ENCODE assay signal across 8 cellular contexts in the genomic region with DNA sequence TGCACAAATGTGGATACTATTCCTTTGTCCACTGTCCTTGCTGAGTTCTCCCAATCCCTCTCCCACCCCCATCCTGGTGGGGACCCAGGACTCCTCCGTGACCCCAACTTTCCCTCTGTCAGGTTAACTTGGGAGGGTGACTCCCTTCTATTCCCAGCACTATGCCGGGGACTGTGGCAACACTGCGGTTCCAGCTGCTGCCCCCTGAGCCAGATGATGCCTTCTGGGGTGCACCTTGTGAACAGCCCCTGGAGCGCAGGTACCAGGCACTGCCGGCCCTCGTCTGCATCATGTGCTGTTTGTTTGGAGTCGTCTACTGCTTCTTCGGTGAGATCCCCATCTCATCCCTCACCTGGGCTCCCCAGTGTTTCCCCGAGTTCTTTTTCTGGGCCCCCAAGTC. TPM values are rescaled to one million over a fixed set of nuclear protein-coding genes. Genes with fewer than 3 reads are reported as not detected.
A peak's percentile ranks its signal among the peaks of the same experiment; 100 is the strongest.
DNase-seq lines count a peak whose midpoint lies in the region; ATAC-seq, FAIRE-seq and TF ChIP-seq lines count a peak whose summit lies in the region.

No MANE protein-coding gene starts in this region.

- no peak overlapping the region for H2AFZ ChIP-seq in GM12878 (ENCODE audit: control insufficient read depth, low read depth, low read length)

- RAD21 ChIA-PET in GM12878 (lab: Charles Lee; ENCODE audit: unreplicated experiment): interaction anchor here (1.2 to 1.9 kb wide), 2 partner anchors 97 to 140 kb away, joined by 3 to 5 read pairs; no protein-coding TSS in a partner anchor

- intact Hi-C loops in GM12878 (cut with micrococcal nuclease; ENCODE audit: unreplicated experiment): no loop called here
- intact Hi-C loops in vagina (cut with DNase I): loop anchor here (5.0 kb wide), 1 partner anchor 98 kb away; no protein-coding TSS in a partner anchor

- H3K4me1 Mint-ChIP-seq in stimulated activated naive CD8-positive, alpha-beta T cell treated with anti-CD3 and anti-CD28 coated beads, Interleukin-15, Interleukin-2, amounts not matched to agents 100 ng/mL and 50 ng/mL, for 24 hours (ENCODE audit: low read depth): peaks cover 26% of the 10 kb centered on the region

- peak overlapping the region; percentile 81 for H3K4me2 ChIP-seq in GM12878 (ENCODE audit: control insufficient read depth, insufficient read depth)

- peak overlapping the region; percentile 11 for H3K27ac Mint-ChIP-seq in stimulated activated naive CD8-positive, alpha-beta T cell treated with anti-CD3 and anti-CD28 coated beads, Interleukin-15, Interleukin-2, amounts not matched to agents 100 ng/mL and 50 ng/mL, for 24 hours

- H3K4me3 ChIP-seq in GM12878 (no peak overlapping the region), muscle layer of duodenum (ENCODE audit: low read depth in 1 of 2, low read length in 2 of 2) (peak overlapping the region; percentile 52 to 78), vagina (peak overlapping the region; percentile 62 to 64)

- WGBS in GM12878 (ENCODE audit: insufficient coverage, insufficient replicate concordance, low lambda C conversion rate, missing lambda C conversion rate): 52% methylated on average over 9 of the region's 9 CpGs

- POLR2A ChIA-PET in GM12878 (lab: Charles Lee): no interaction called here

- H3K36me3 Mint-ChIP-seq in stimulated activated naive CD8-positive, alpha-beta T cell treated with anti-CD3 and anti-CD28 coated beads, Interleukin-15, Interleukin-2, amounts not matched to agents 100 ng/mL and 50 ng/mL, for 24 hours (ENCODE audit: low read depth): no peaks in the 10 kb centered on the region

- peaks cover 33% of the 10 kb centered on the region for H3K27me3 Mint-ChIP-seq in stimulated activated naive CD8-positive, alpha-beta T cell treated with anti-CD3 and anti-CD28 coated beads, Interleukin-15, Interleukin-2, amounts not matched to agents 100 ng/mL and 50 ng/mL, for 24 hours

- BruUV-seq in GM12878 (replicated peaks; lab: Mats Ljungman, UMichigan): no TSS peak

- FAIRE-seq in GM12878 (lab: Jason Lieb, UNC): no peak

- in situ Hi-C loops in GM12878 (cut with MboI): loop anchor here (5.0 kb wide), 1 partner anchor 143 kb away; no protein-coding TSS in a partner anchor

- SMC1A ChIA-PET in GM12878 (lab: Charles Lee; ENCODE audit: uncharacterized antibody, unreplicated experiment): no interaction called here

- H3K27ac ChIP-seq in GM12878 (ENCODE audit: control insufficient read depth, insufficient read depth): no peak overlapping the region
- no peak overlapping the region for H3K27ac ChIP-seq in muscle layer of duodenum (ENCODE audit: low read length)
- no peak overlapping the region for H3K27ac ChIP-seq in vagina

- TF ChIP-seq POLR2A in GM12878 (IDR thresholded peaks at IDR 0.05; ENCODE audit: low read depth, low read length): no peak
- no peak for TF ChIP-seq POLR2A in vagina (IDR thresholded peaks at IDR 0.05)

- H3K9me3 Mint-ChIP-seq in stimulated activated naive CD8-positive, alpha-beta T cell treated with anti-CD3 and anti-CD28 coated beads, Interleukin-15, Interleukin-2, amounts not matched to agents 100 ng/mL and 50 ng/mL, for 24 hours: no peaks in the 10 kb centered on the region

- peak overlapping the region; percentile 90 for H3K4me3 Mint-ChIP-seq in stimulated activated naive CD8-positive, alpha-beta T cell treated with anti-CD3 and anti-CD28 coated beads, Interleukin-15, Interleukin-2, amounts not matched to agents 100 ng/mL and 50 ng/mL, for 24 hours

- TF ChIP-seq RAD21 in GM12878 (IDR thresholded peaks at IDR 0.05; ENCODE audit: insufficient read depth, low read depth, low read length): no peak

- no peak for ATAC-seq in stimulated activated naive CD8-positive, alpha-beta T cell treated with anti-CD3 and anti-CD28 coated beads, Interleukin-15, Interleukin-2, amounts not matched to agents 100 U/mL and 50 U/mL, for 24 hours
- ATAC-seq in GM12878: no peak
- no peak for ATAC-seq in HG02798 (IDR thresholded peaks at IDR 0.05; ENCODE audit: poor library complexity, unreplicated experiment)

- no peaks in the 10 kb centered on the region; the same call in 1 of the 2 replicates for H4K20me1 ChIP-seq in GM12878 (ENCODE audit: control insufficient read depth, insufficient read depth)

- no peak overlapping the region for H3K9ac ChIP-seq in GM12878 (ENCODE audit: control insufficient read depth, insufficient read depth, low read length)

- no peaks in the 10 kb centered on the region for H3K79me2 ChIP-seq in GM12878 (ENCODE audit: control insufficient read depth, insufficient read depth, low read length)

- CTCF ChIA-PET in GM12878 (lab: Yijun Ruan, JAX): interaction anchor here (0.9 to 1.8 kb wide), 3 partner anchors 49 to 102 kb away, joined by 3 to 5 read pairs (median 3); a partner anchor contains a TSS

- TF ChIP-seq EP300 in GM12878 (IDR thresholded peaks at IDR 0.05; ENCODE audit: borderline replicate concordance in 1 of 2, control insufficient read depth in 1 of 2, low read depth in 2 of 2, low read length in 2 of 2): no peak

- H3K36me3 ChIP-seq in GM12878 (ENCODE audit: control insufficient read depth in 2 of 2, insufficient read depth in 2 of 2, low read length in 1 of 2) (no peaks in the 10 kb centered on the region; a peak in 1 of 4 replicates), muscle layer of duodenum (ENCODE audit: control insufficient read depth in 1 of 2, insufficient read depth in 2 of 2, low read length in 2 of 2) (peaks cover 7 to 9% of the 10 kb centered on the region in 2 donors), vagina (peaks cover 0 to 16% of the 10 kb centered on the region in 2 donors)

- no peak for DNase-seq in stimulated activated naive CD8-positive, alpha-beta T cell treated with anti-CD3 and anti-CD28 coated beads, Interleukin-15, Interleukin-2, amounts not matched to agents 100 U/mL and 50 U/mL, for 24 hours
- DNase-seq in GM12878 (ENCODE audit: low read depth, low spot score) (no peak), vagina (ENCODE audit: extremely low spot score in 2 of 2) (no peak), NCI-H1930 (lab: John Stamatoyannopoulos, UW) (no peak), NCI-H1092 (lab: John Stamatoyannopoulos, UW) (no peak)

- peaks cover 0 to 7% of the 10 kb centered on the region in 2 experiments; a peak in 2 of 4 replicates for H3K27me3 ChIP-seq in GM12878 (replicated peaks in 1 of 2; ENCODE audit: control insufficient read depth in 2 of 2, insufficient read depth in 2 of 2, low read length in 1 of 2)
- no peaks in the 10 kb centered on the region for H3K27me3 ChIP-seq in muscle layer of duodenum (ENCODE audit: low read depth, low read length)
- no peaks in the 10 kb centered on the region for H3K27me3 ChIP-seq in vagina

- TF ChIP-seq CTCF in GM12878 (IDR thresholded peaks at IDR 0.05 in 2 of 3, conservative IDR thresholded peaks at IDR 0.05 in 1 of 3; ENCODE audit: control insufficient read depth in 2 of 3, extremely low read depth in 1 of 3, insufficient read depth in 1 of 3, low read depth in 3 of 3, low read length in 3 of 3) (no peak), vagina (IDR thresholded peaks at IDR 0.05) (no peak)

- H3K9me3 ChIP-seq in GM12878 (replicated peaks; ENCODE audit: control insufficient read depth, insufficient read depth, low read length) (no peaks in the 10 kb centered on the region), muscle layer of duodenum (ENCODE audit: control insufficient read depth in 1 of 2, low read length in 2 of 2) (no peaks in the 10 kb centered on the region), vagina (no peaks in the 10 kb centered on the region)

- H3K4me1 ChIP-seq in GM12878 (ENCODE audit: control insufficient read depth, insufficient read depth, low read length) (peaks cover 3% of the 10 kb centered on the region; the same call in 1 of the 2 replicates), muscle layer of duodenum (ENCODE audit: control insufficient read depth in 1 of 2, insufficient read depth in 2 of 2, low read length in 2 of 2) (peaks cover 0 to 25% of the 10 kb centered on the region in 2 donors), vagina (peaks cover 28% of the 10 kb centered on the region)

RNA-seq across cellular contexts. Expression of gene TMEM198, which starts 0.7 kb away (rescaled TPM):
- total RNA-seq in GM12878 (2013; cell fraction: nucleolus; rRNA removed): 0.69 and 1.1 TPM in 2 replicates
- total RNA-seq in GM12878 (2014; rRNA removed): 0.49 and 0.73 TPM in 2 replicates
- 0.23 and 0.27 TPM in 2 replicates for total RNA-seq in GM12878 (2014; rRNA removed; fragmentation: Illumina TruSeq; extraction: Trizol)
- total RNA-seq in GM12878 (2021): 1.1 and 1.2 TPM in 2 replicates
- polyA plus RNA-seq in GM12878 (2011; ENCODE audit: low read depth): 0.10 TPM
- 0.23 and 0.56 TPM in 2 replicates for polyA plus RNA-seq in GM12878 (2011; rRNA removed)
- polyA plus RNA-seq in GM12878 (2011; cell fraction: cytosol; rRNA removed): 0.90 and 1.5 TPM in 2 replicates
- polyA plus RNA-seq in GM12878 (2011; cell fraction: nucleus; rRNA removed): 10.8 and 15.0 TPM in 2 replicates
- polyA plus RNA-seq in GM12878 (2012): 0.65 and 0.67 TPM in 2 replicates
- 0.16 TPM in 1 of 2 replicates, not detected in the other for polyA plus RNA-seq in GM12878 (2014; fragmentation: Illumina TruSeq; extraction: Trizol)
- not detected for polyA plus RNA-seq in GM12878 (2014; fragmentation: Nextera tagmentation; extraction: Ambion mirVana)
- polyA plus RNA-seq in GM12878 (2014; rRNA removed): 1.2 TPM in 2 replicates
- polyA plus RNA-seq in GM12878 (2016; fragmentation: Nextera tagmentation; extraction: Ambion mirVana): under 1 TPM; 0.46 to 0.92 TPM
- 0.22 and 0.46 TPM in 2 replicates for polyA minus RNA-seq in GM12878 (2011; rRNA and poly(A)+ RNA removed)
- polyA minus RNA-seq in GM12878 (2011; cell fraction: cytosol; rRNA and poly(A)+ RNA removed): not detected in 2 replicates
- 0.48 and 0.86 TPM in 2 replicates for polyA minus RNA-seq in GM12878 (2011; cell fraction: nucleus; rRNA and poly(A)+ RNA removed)
- total RNA-seq in vagina: 1.5 TPM

RNA-seq across cellular contexts. Expression of gene CHPF, which starts 1.0 kb away (rescaled TPM):
- 10.3 and 11.3 TPM in 2 replicates for total RNA-seq in GM12878 (2013; cell fraction: nucleolus; rRNA removed)
- total RNA-seq in GM12878 (2014; rRNA removed) (12.5 and 15.2 TPM in 2 replicates), GM12878 (2014; rRNA removed; fragmentation: Illumina TruSeq; extraction: Trizol) (1.2 and 2.0 TPM in 2 replicates), GM12878 (2021) (11.6 and 12.2 TPM in 2 replicates), vagina (41.5 TPM)
- polyA plus RNA-seq in GM12878 (2011; ENCODE audit: low read depth): 1.8 TPM
- polyA plus RNA-seq in GM12878 (2011; rRNA removed) (0.89 and 2.2 TPM in 2 replicates), GM12878 (2014; fragmentation: Illumina TruSeq; extraction: Trizol) (0.16 and 0.75 TPM in 2 replicates), GM12878 (2014; fragmentation: Nextera tagmentation; extraction: Ambion mirVana) (under 1 TPM in 1 of 2 experiments, not detected in 1; 0.09 TPM), GM12878 (2014; rRNA removed) (8.3 and 11.5 TPM in 2 replicates), GM12878 (2016; fragmentation: Nextera tagmentation; extraction: Ambion mirVana) (10 to 100 TPM; 14.2 to 17.4 TPM)
- 4.3 and 7.3 TPM in 2 replicates for polyA plus RNA-seq in GM12878 (2011; cell fraction: cytosol; rRNA removed)
- polyA plus RNA-seq in GM12878 (2011; cell fraction: nucleus; rRNA removed): 7.0 and 8.1 TPM in 2 replicates
- polyA plus RNA-seq in GM12878 (2012): 8.3 and 8.9 TPM in 2 replicates
- 1.3 and 5.0 TPM in 2 replicates for polyA minus RNA-seq in GM12878 (2011; rRNA and poly(A)+ RNA removed)
- 4.2 and 4.3 TPM in 2 replicates for polyA minus RNA-seq in GM12878 (2011; cell fraction: cytosol; rRNA and poly(A)+ RNA removed)
- 4.6 and 7.0 TPM in 2 replicates for polyA minus RNA-seq in GM12878 (2011; cell fraction: nucleus; rRNA and poly(A)+ RNA removed)

RNA-seq across cellular contexts. Expression of gene OBSL1, which starts 26.8 kb away (rescaled TPM):
- total RNA-seq in GM12878 (2013; cell fraction: nucleolus; rRNA removed): not detected in 2 replicates
- not detected in 2 replicates for total RNA-seq in GM12878 (2014; rRNA removed)
- not detected in 2 replicates for total RNA-seq in GM12878 (2014; rRNA removed; fragmentation: Illumina TruSeq; extraction: Trizol)
- total RNA-seq in GM12878 (2021): 0.48 and 0.77 TPM in 2 replicates
- not detected for polyA plus RNA-seq in GM12878 (2011; ENCODE audit: low read depth)
- polyA plus RNA-seq in GM12878 (2011; rRNA removed): not detected in 2 replicates
- not detected in 2 replicates for polyA plus RNA-seq in GM12878 (2011; cell fraction: cytosol; rRNA removed)
- polyA plus RNA-seq in GM12878 (2011; cell fraction: nucleus; rRNA removed): 0.07 and 0.10 TPM in 2 replicates
- 0.20 TPM in 1 of 2 replicates, not detected in the other for polyA plus RNA-seq in GM12878 (2012)
- not detected in 2 replicates for polyA plus RNA-seq in GM12878 (2014; fragmentation: Illumina TruSeq; extraction: Trizol)
- not detected for polyA plus RNA-seq in GM12878 (2014; fragmentation: Nextera tagmentation; extraction: Ambion mirVana)
- not detected in 2 replicates for polyA plus RNA-seq in GM12878 (2014; rRNA removed)
- under 1 TPM in 1 of 2 experiments, not detected in 1; 0.14 TPM for polyA plus RNA-seq in GM12878 (2016; fragmentation: Nextera tagmentation; extraction: Ambion mirVana)
- 0.07 TPM in 1 of 2 replicates, not detected in the other for polyA minus RNA-seq in GM12878 (2011; rRNA and poly(A)+ RNA removed)
- polyA minus RNA-seq in GM12878 (2011; cell fraction: cytosol; rRNA and poly(A)+ RNA removed): 0.94 and 1.3 TPM in 2 replicates
- 0.29 TPM in 1 of 2 replicates, not detected in the other for polyA minus RNA-seq in GM12878 (2011; cell fraction: nucleus; rRNA and poly(A)+ RNA removed)
- 53.0 TPM for total RNA-seq in vagina

RNA-seq across cellular contexts. Expression of gene INHA, which starts 27.5 kb away (rescaled TPM):
- not detected in 2 replicates for total RNA-seq in GM12878 (2013; cell fraction: nucleolus; rRNA removed)
- total RNA-seq in GM12878 (2014; rRNA removed): not detected in 2 replicates
- total RNA-seq in GM12878 (2014; rRNA removed; fragmentation: Illumina TruSeq; extraction: Trizol): not detected in 2 replicates
- not detected in 2 replicates for total RNA-seq in GM12878 (2021)
- not detected for polyA plus RNA-seq in GM12878 (2011; ENCODE audit: low read depth)
- not detected in 2 replicates for polyA plus RNA-seq in GM12878 (2011; rRNA removed)
- polyA plus RNA-seq in GM12878 (2011; cell fraction: cytosol; rRNA removed): not detected in 2 replicates
- polyA plus RNA-seq in GM12878 (2011; cell fraction: nucleus; rRNA removed): not detected in 2 replicates
- not detected in 2 replicates for polyA plus RNA-seq in GM12878 (2012)
- polyA plus RNA-seq in GM12878 (2014; fragmentation: Illumina TruSeq; extraction: Trizol): not detected in 2 replicates
- not detected for polyA plus RNA-seq in GM12878 (2014; fragmentation: Nextera tagmentation; extraction: Ambion mirVana)
- not detected in 2 replicates for polyA plus RNA-seq in GM12878 (2014; rRNA removed)
- not detected for polyA plus RNA-seq in GM12878 (2016; fragmentation: Nextera tagmentation; extraction: Ambion mirVana)
- polyA minus RNA-seq in GM12878 (2011; rRNA and poly(A)+ RNA removed): not detected in 2 replicates
- not detected in 2 replicates for polyA minus RNA-seq in GM12878 (2011; cell fraction: cytosol; rRNA and poly(A)+ RNA removed)
- polyA minus RNA-seq in GM12878 (2011; cell fraction: nucleus; rRNA and poly(A)+ RNA removed): not detected in 2 replicates
- 0.74 TPM for total RNA-seq in vagina

RNA-seq across cellular contexts. Expression of gene ASIC4, which starts 30.3 kb away (rescaled TPM):
- 0.22 and 0.25 TPM in 2 replicates for total RNA-seq in GM12878 (2013; cell fraction: nucleolus; rRNA removed)
- total RNA-seq in GM12878 (2014; rRNA removed) (not detected in 2 replicates), GM12878 (2014; rRNA removed; fragmentation: Illumina TruSeq; extraction: Trizol) (not detected in 2 replicates), GM12878 (2021) (not detected in 2 replicates), vagina (not detected)
- not detected for polyA plus RNA-seq in GM12878 (2011; ENCODE audit: low read depth)
- polyA plus RNA-seq in GM12878 (2011; rRNA removed) (not detected in 2 replicates), GM12878 (2014; fragmentation: Illumina TruSeq; extraction: Trizol) (0.01 TPM in 1 of 2 replicates, not detected in the other), GM12878 (2014; fragmentation: Nextera tagmentation; extraction: Ambion mirVana) (not detected), GM12878 (2014; rRNA removed) (not detected in 2 replicates), GM12878 (2016; fragmentation: Nextera tagmentation; extraction: Ambion mirVana) (not detected)
- polyA plus RNA-seq in GM12878 (2011; cell fraction: cytosol; rRNA removed): not detected in 2 replicates
- 0.09 and 0.10 TPM in 2 replicates for polyA plus RNA-seq in GM12878 (2011; cell fraction: nucleus; rRNA removed)
- polyA plus RNA-seq in GM12878 (2012): 0.06 and 0.08 TPM in 2 replicates
- not detected in 2 replicates for polyA minus RNA-seq in GM12878 (2011; rRNA and poly(A)+ RNA removed)
- not detected in 2 replicates for polyA minus RNA-seq in GM12878 (2011; cell fraction: cytosol; rRNA and poly(A)+ RNA removed)
- polyA minus RNA-seq in GM12878 (2011; cell fraction: nucleus; rRNA and poly(A)+ RNA removed): 0.10 TPM in 1 of 2 replicates, not detected in the other

Comparison
In these comparisons a context has a peak if more than half of its experiments do, and no peak if none do; other contexts are left out.
1. RNA of gene OBSL1, which starts 26.8 kb away (total RNA-seq): 53.0 TPM in vagina (single experiment); 0.48 to 0.77 TPM in GM12878; every median in the first group is over 10 times any median in the second.